8 cellular contexts compared by ENCODE assay signal in the genomic region with DNA sequence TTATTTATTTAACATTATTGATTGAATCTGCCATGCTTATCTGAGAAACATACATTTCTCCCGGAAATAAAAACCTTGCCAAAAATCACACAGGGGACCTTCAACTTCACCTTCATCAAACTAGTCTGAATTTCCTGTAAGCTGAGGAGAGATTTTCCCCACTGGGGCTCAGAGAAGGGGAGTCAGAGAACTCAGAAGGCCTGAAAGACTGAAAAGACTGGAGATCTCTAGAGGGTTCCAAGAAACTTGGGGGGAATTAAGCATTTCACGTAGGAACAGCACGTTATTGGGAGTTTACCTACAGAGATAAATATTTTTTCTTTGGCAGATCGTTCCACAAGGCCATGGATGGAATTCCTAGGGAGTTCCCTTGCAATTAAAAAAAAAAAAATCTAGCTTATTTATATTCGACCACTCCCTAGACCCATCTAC. TPM values are rescaled to one million over a fixed set of nuclear protein-coding genes. Genes with fewer than 3 reads are reported as not detected.
A peak's percentile ranks its signal among the peaks of the same experiment; 100 is the strongest.
DNase-seq lines count a peak whose midpoint lies in the region; ATAC-seq, FAIRE-seq and TF ChIP-seq lines count a peak whose summit lies in the region.

No MANE protein-coding gene starts in this region.

- peaks cover 31% of the 10 kb centered on the region for H3K36me3 ChIP-seq in BE2C
- H3K36me3 ChIP-seq in mammary epithelial cell (ENCODE audit: insufficient read depth, low read length): peaks cover 11% of the 10 kb centered on the region

- BruUV-seq in mammary epithelial cell (replicated peaks; lab: Mats Ljungman, UMichigan): TSS peak; percentile 94

- H3K4me3 ChIP-seq in BE2C (ENCODE audit: low read depth, low read length) (peak overlapping the region; percentile 93), mammary epithelial cell (replicated peaks in 1 of 3; ENCODE audit: insufficient read depth in 1 of 3, low read depth in 2 of 3, low read length in 3 of 3) (peak overlapping the region; percentile 58 to 78 (median 67)), mononuclear cell (ENCODE audit: low read length) (peak overlapping the region; percentile 92)

- FAIRE-seq in H54 (lab: Jason Lieb, UNC): no peak

- peaks cover 37% of the 10 kb centered on the region for H3K79me2 ChIP-seq in mammary epithelial cell (ENCODE audit: insufficient read depth, low read length)

- peak; percentile 1 for ATAC-seq in HG03565 (IDR thresholded peaks at IDR 0.05; ENCODE audit: unreplicated experiment)

- in situ Hi-C loops in mammary epithelial cell (cut with MboI; ENCODE audit: low sequenced_read_pairs in 2 of 2): no loop called here

- intact Hi-C loops in mammary epithelial cell (cut with micrococcal nuclease): loop anchor here (1.0 to 10.0 kb wide), 4 partner anchors 62 to 340 kb away; partner anchors contain the start of genes BPTF, KPNA2 and PITPNC1

- no peak for TF ChIP-seq CTCF in BE2C (IDR thresholded peaks at IDR 0.05; ENCODE audit: low read depth, low read length)
- TF ChIP-seq CTCF in mammary epithelial cell (conservative IDR thresholded peaks at IDR 0.05 in 1 of 2, IDR thresholded peaks at IDR 0.05 in 1 of 2; ENCODE audit: extremely low read depth in 1 of 2, insufficient read depth in 1 of 2, low read depth in 1 of 2, low read length in 2 of 2): no peak

- CTCF ChIA-PET in mammary epithelial cell (lab: Charles Lee; ENCODE audit: low non-redundant PET): no interaction called here

- H3K27me3 ChIP-seq in BE2C (no peaks in the 10 kb centered on the region), mammary epithelial cell (ENCODE audit: insufficient read depth, low read length) (no peaks in the 10 kb centered on the region), mononuclear cell (ENCODE audit: insufficient read depth, low read length) (no peaks in the 10 kb centered on the region)

- peak overlapping the region; percentile 83 for H3K4me2 ChIP-seq in mammary epithelial cell (ENCODE audit: insufficient read depth, low read depth, low read length)

- peak overlapping the region; percentile 88 for H2AFZ ChIP-seq in mammary epithelial cell (ENCODE audit: low read depth, low read length)

- H4K20me1 ChIP-seq in mammary epithelial cell (ENCODE audit: insufficient read depth, low read length): no peaks in the 10 kb centered on the region

- dilution Hi-C loops in mammary epithelial cell (cut with HindIII; ENCODE audit: low sequenced_read_pairs): no loop called here

- H3K9ac ChIP-seq in mammary epithelial cell (ENCODE audit: insufficient read depth, low read length): peak overlapping the region; percentile 99

- H3K4me1 ChIP-seq in BE2C (peaks cover 8% of the 10 kb centered on the region), mammary epithelial cell (ENCODE audit: insufficient read depth, low read length) (peaks cover 16% of the 10 kb centered on the region), mononuclear cell (ENCODE audit: insufficient read depth, low read length) (peaks cover 21% of the 10 kb centered on the region)

- WGBS in mammary epithelial cell (ENCODE audit: low coverage, missing lambda C conversion rate): 0% methylated on average over 4 of the region's 5 CpGs

- TF ChIP-seq POLR2A in H54 (IDR thresholded peaks at IDR 0.05; ENCODE audit: low read depth, low read length): no peak

- no peak for DNase-seq in BE2C
- DNase-seq in mammary epithelial cell: no peak
- DNase-seq in H54 (ENCODE audit: insufficient read length, low spot score): no peak
- no peak for DNase-seq in NCI-H2107 (lab: John Stamatoyannopoulos, UW)
- no peak for DNase-seq in DMS 273 treated with DMSO at 0.1 percent for 48 hours (lab: John Stamatoyannopoulos, UW)
- DNase-seq in stimulated activated CD4-positive, alpha-beta T cell treated with anti-CD3 and anti-CD28 coated beads, Interleukin-15, amount 100 ng/mL, for 24 hours: no peak

- H3K9me3 ChIP-seq in BE2C (no peaks in the 10 kb centered on the region), mammary epithelial cell (replicated peaks; ENCODE audit: insufficient read depth, low read length) (no peaks in the 10 kb centered on the region), mononuclear cell (ENCODE audit: low read depth, low read length) (no peaks in the 10 kb centered on the region)

- H3K27ac ChIP-seq in mammary epithelial cell (ENCODE audit: insufficient read depth, low read depth, low read length): peak overlapping the region; percentile 85

RNA-seq across cellular contexts. Expression of gene NOL11, which starts 0.5 kb away (rescaled TPM):
- 79.3 TPM for polyA plus RNA-seq in BE2C (2012; ENCODE audit: insufficient read depth, insufficient read length, low read depth)
- total RNA-seq in mammary epithelial cell (10 to 100 TPM; 36.5 to 40.6 TPM), mononuclear cell (76.5 TPM)
- polyA plus RNA-seq in mammary epithelial cell: 33.6 TPM
- polyA minus RNA-seq in mammary epithelial cell: 50.6 TPM
